Comparison of ENCODE assay signal across 1 cellular context in the genomic region with DNA sequence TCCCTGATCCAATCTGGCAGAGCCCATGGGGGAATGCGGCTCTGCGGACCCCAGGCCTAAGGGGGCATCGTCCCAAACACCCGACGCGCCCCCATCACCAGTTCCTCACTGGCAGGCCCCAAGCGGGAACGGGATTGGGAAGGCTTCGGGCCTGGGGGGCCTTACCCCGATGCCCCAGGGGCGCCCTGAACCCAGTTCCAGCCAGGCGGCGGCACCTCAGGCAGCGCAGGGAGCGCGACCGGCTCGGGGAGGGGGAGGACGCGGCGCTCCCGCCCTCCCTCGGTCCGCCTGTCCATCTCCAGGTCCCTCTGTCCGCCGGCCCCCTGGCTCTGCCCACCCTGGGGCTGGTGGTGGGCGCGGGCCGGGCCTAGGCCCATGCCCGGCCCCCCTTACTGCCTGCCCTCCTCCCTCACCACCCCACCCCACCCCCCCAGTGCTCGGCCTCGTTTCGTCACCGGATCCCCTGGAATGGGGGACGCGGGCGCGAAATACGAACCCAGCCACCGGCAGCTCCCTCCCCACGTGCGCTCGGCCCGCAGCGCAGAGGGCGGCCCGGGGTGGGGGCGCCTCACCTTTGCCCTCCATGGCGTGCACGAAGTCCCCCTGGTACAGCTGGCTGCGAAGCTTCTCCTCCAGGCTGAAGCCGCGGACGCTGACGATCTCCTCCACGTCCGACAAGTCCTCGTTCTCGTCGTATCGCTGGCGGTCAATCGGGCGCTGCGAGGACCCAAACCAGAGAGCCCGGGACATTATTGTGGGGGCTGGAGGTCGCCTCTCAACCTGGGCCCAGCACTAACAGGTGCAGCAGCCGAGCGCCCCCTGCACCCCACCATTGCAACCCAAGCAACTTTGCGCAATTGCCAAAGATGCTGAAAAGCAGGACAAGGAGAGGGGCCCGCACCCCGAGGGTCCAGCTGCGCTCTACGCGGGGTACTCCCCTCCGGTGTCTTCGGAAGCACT.
TF ChIP-seq lines count a peak whose summit lies in the region.

No MANE protein-coding gene starts in this region.

TF ChIP-seq in HepG2, 621 proteins besides CTCF, POLR2A, EP300 and RAD21:
- TF ChIP-seq ZNF275 (CRISPR knock-in tag; IDR thresholded peaks at IDR 0.05; ENCODE audit: borderline replicate concordance) = no peak
- TF ChIP-seq HNRNPK (IDR thresholded peaks at IDR 0.05; ENCODE audit: low read depth, low read length, poor library complexity, severe bottlenecking) = peak; percentile 13
